ENCODE assay signal across 20 cellular contexts in the genomic region with DNA sequence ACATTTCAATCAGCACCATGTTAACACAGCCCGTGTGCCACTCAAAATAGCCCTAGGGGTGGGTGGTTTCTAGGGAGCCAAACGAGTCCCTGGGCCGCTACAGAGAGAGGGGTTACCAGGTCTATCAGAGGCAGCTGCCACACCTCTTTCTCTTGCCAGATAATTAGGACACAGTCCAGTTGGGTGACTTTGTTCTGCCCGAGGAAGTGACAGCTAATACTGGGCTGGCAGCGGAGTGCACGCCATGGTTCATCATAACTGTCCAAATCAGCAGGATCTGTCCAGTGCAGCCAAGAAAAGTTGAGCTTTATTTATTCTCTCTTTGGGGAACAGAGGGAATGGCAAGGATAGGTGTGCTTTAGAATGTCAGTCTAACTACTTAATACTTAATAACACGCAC.
"Had no signal": no experiment of that assay in that cellular context is flagged by ENCODE, and none has a peak within 500 bp of the region (broad histone marks: within the 10 kb centered on the region; RNA-seq: fewer than 3 reads in every experiment).

No MANE protein-coding gene starts in this region.

- H3K4me1 Mint-ChIP-seq: naive thymus-derived CD4-positive, alpha-beta T cell; stimulated activated naive B cell treated with anti-CD40 and anti-IgM and Interleukin-4, amounts not matched to agents 10 μg/mL and 1 μg/mL and 100 μg/mL, for 72 hours had no signal

- ATAC-seq: mucosa of descending colon; naive thymus-derived CD4-positive, alpha-beta T cell; right cardiac atrium; sciatic nerve; stimulated activated naive B cell treated with anti-CD40 and anti-IgM and Interleukin-4, amounts not matched to agents 10 μg/mL and 1 μg/mL and 100 μg/mL, for 72 hours; stimulated activated naive CD8-positive, alpha-beta T cell treated with anti-CD3 and anti-CD28 coated beads, Interleukin-15, Interleukin-2, amounts not matched to agents 100 U/mL and 50 U/mL, for 24 hours; upper lobe of right lung had no signal

- H3K36me3 Mint-ChIP-seq: naive thymus-derived CD4-positive, alpha-beta T cell; natural killer cell treated with Interleukin-12 subunit alpha and Interleukin-12 subunit beta and Interleukin-15 and Interleukin-18, amount 100 ng/mL, for 72 hours; stimulated activated naive B cell treated with anti-CD40 and anti-IgM and Interleukin-4, amounts not matched to agents 10 μg/mL and 1 μg/mL and 100 μg/mL, for 72 hours had no signal

- H3K27me3 Mint-ChIP-seq: naive thymus-derived CD4-positive, alpha-beta T cell; natural killer cell treated with Interleukin-12 subunit alpha and Interleukin-12 subunit beta and Interleukin-15 and Interleukin-18, amount 100 ng/mL, for 72 hours; stimulated activated naive B cell treated with anti-CD40 and anti-IgM and Interleukin-4, amounts not matched to agents 10 μg/mL and 1 μg/mL and 100 μg/mL, for 72 hours had no signal

- H3K27ac Mint-ChIP-seq: naive thymus-derived CD4-positive, alpha-beta T cell; natural killer cell treated with Interleukin-12 subunit alpha and Interleukin-12 subunit beta and Interleukin-15 and Interleukin-18, amount 100 ng/mL, for 72 hours; stimulated activated naive B cell treated with anti-CD40 and anti-IgM and Interleukin-4, amounts not matched to agents 10 μg/mL and 1 μg/mL and 100 μg/mL, for 72 hours had no signal

- DNase-seq: islet precursor cell; left ventricle myocardium inferior; midbrain; mucosa of descending colon; naive thymus-derived CD4-positive, alpha-beta T cell; ovary; right cardiac atrium; stimulated activated CD4-positive, alpha-beta T cell treated with anti-CD3 and anti-CD28 coated beads, Interleukin-12 subunit alpha, Interleukin-12 subunit beta, amount 100 ng/mL, for 4 hours; stimulated activated CD4-positive, alpha-beta T cell treated with anti-CD3 and anti-CD28 coated beads, Interleukin-15, amount 100 ng/mL, for 24 hours; stimulated activated CD4-positive, alpha-beta T cell treated with anti-CD3 and anti-CD28 coated beads, Interleukin-2, amount 100 ng/mL, for 24 hours; stimulated activated CD4-positive, alpha-beta T cell treated with anti-CD3 and anti-CD28 coated beads, Interleukin-4, amount 100 ng/mL, for 1 hour; stimulated activated naive B cell treated with anti-CD40 and anti-IgM and Interleukin-4, amounts not matched to agents 10 μg/mL and 1 μg/mL and 100 μg/mL, for 72 hours; stimulated activated naive CD8-positive, alpha-beta T cell treated with anti-CD3 and anti-CD28 coated beads, Interleukin-15, Interleukin-2, amounts not matched to agents 100 U/mL and 50 U/mL, for 24 hours; tibial artery; trophoblast cell; upper lobe of right lung had no signal

- H3K4me3 Mint-ChIP-seq: naive thymus-derived CD4-positive, alpha-beta T cell; natural killer cell treated with Interleukin-12 subunit alpha and Interleukin-12 subunit beta and Interleukin-15 and Interleukin-18, amount 100 ng/mL, for 72 hours; stimulated activated naive B cell treated with anti-CD40 and anti-IgM and Interleukin-4, amounts not matched to agents 10 μg/mL and 1 μg/mL and 100 μg/mL, for 72 hours had no signal

- H3K9me3 ChIP-seq: mucosa of descending colon, ovary, suprapubic skin, thoracic aorta, tibial artery, upper lobe of right lung had no signal
